ENCODE assay signal across 25 cellular contexts in genomic region chr7:51014811-51015210, GRCh38.
"Had no signal": no experiment of that assay in that cellular context is flagged by ENCODE, and none has a peak within 500 bp of the region (broad histone marks: within the 10 kb centered on the region; RNA-seq: fewer than 3 reads in every experiment).

No MANE protein-coding gene starts in this region.

- H3K4me3 ChIP-seq: gastrocnemius medialis, hepatocyte, mucosa of descending colon, pancreas, prostate gland, sigmoid colon, SJSA1, tibial nerve had no signal

- H3K27me3 ChIP-seq: gastrocnemius medialis, hepatocyte, pancreas, sigmoid colon, SJSA1, tibial nerve had no signal

- H3K36me3 Mint-ChIP-seq: activated naive CD4-positive, alpha-beta T cell treated with anti-CD3 and anti-CD28 coated beads, Interleukin-2, amount 50 U/mL, for 72 hours; natural killer cell treated with Interleukin-12 subunit alpha and Interleukin-12 subunit beta and Interleukin-15 and Interleukin-18, amount 100 ng/mL, for 72 hours had no signal

- H3K27ac Mint-ChIP-seq: activated CD4-positive, alpha-beta T cell treated with anti-CD3 and anti-CD28 coated beads, Interleukin-2, amount 10 ng/mL, durations not matched to agents 7 days and 5 days; activated naive CD4-positive, alpha-beta T cell treated with anti-CD3 and anti-CD28 coated beads, Interleukin-2, amount 50 U/mL, for 72 hours; activated T-helper 17 cell treated with anti-CD3 and anti-CD28 coated beads, Interleukin-2, amount 50 U/mL, for 72 hours; natural killer cell treated with Interleukin-12 subunit alpha and Interleukin-12 subunit beta and Interleukin-15 and Interleukin-18, amount 100 ng/mL, for 72 hours had no signal

- H3K27me3 Mint-ChIP-seq: activated CD4-positive, alpha-beta T cell treated with anti-CD3 and anti-CD28 coated beads, Interleukin-2, amount 10 ng/mL, durations not matched to agents 7 days and 5 days; natural killer cell treated with Interleukin-12 subunit alpha and Interleukin-12 subunit beta and Interleukin-15 and Interleukin-18, amount 100 ng/mL, for 72 hours had no signal

- FAIRE-seq: bronchial epithelial cell, colon, keratinocyte, pancreas, small intestine had no signal

- DNase-seq: activated CD4-positive, alpha-beta T cell treated with anti-CD3 and anti-CD28 coated beads, Interleukin-2, amount 10 ng/mL, durations not matched to agents 7 days and 5 days; activated CD4-positive, CD25-positive, alpha-beta regulatory T cell treated with anti-CD3 and anti-CD28 coated beads, Interleukin-2, amount 50 U/mL, for 72 hours; activated gamma-delta T cell treated with Interleukin-2 at 50 U/mL for 16 hours; activated T-cell treated with anti-CD3 and anti-CD28 coated beads, Interleukin-2, amount 50 U/mL, for 4 hours; effector CD8-positive, alpha-beta T cell; gastrocnemius medialis; glutamatergic neuron; mucosa of descending colon; pancreas; retina; sigmoid colon; small intestine; stimulated activated CD4-positive, alpha-beta T cell treated with anti-CD3 and anti-CD28 coated beads, Interleukin-1b, Interleukin-23, amount 100 ng/mL, for 48 hours; stimulated activated naive CD4-positive, alpha-beta T cell treated with Interleukin-2 at 50 U/mL for 16 hours; T-helper 2 cell had no signal

- ATAC-seq: activated naive CD4-positive, alpha-beta T cell treated with anti-CD3 and anti-CD28 coated beads, Interleukin-2, amount 50 U/mL, for 72 hours; activated T-cell treated with anti-CD3 and anti-CD28 coated beads, Interleukin-2, amount 50 U/mL, for 4 hours; activated T-helper 17 cell treated with anti-CD3 and anti-CD28 coated beads, Interleukin-2, amount 50 U/mL, for 72 hours; gastrocnemius medialis; mucosa of descending colon had no signal

- H3K4me1 Mint-ChIP-seq: activated T-helper 17 cell treated with anti-CD3 and anti-CD28 coated beads, Interleukin-2, amount 50 U/mL, for 72 hours had no signal

- H3K36me3 ChIP-seq: gastrocnemius medialis, pancreas, prostate gland, sigmoid colon, SJSA1, tibial nerve had no signal

- H3K9me3 Mint-ChIP-seq: activated CD4-positive, alpha-beta T cell treated with anti-CD3 and anti-CD28 coated beads, Interleukin-2, amount 10 ng/mL, durations not matched to agents 7 days and 5 days; activated T-cell treated with anti-CD3 and anti-CD28 coated beads, Interleukin-2, amount 50 U/mL, for 4 hours; activated T-helper 17 cell treated with anti-CD3 and anti-CD28 coated beads, Interleukin-2, amount 50 U/mL, for 72 hours had no signal

- H3K27ac ChIP-seq: gastrocnemius medialis, hepatocyte, pancreas, prostate gland, sigmoid colon, SJSA1, tibial nerve had no signal

- H3K4me3 Mint-ChIP-seq: activated CD4-positive, alpha-beta T cell treated with anti-CD3 and anti-CD28 coated beads, Interleukin-2, amount 10 ng/mL, durations not matched to agents 7 days and 5 days; activated T-cell treated with anti-CD3 and anti-CD28 coated beads, Interleukin-2, amount 50 U/mL, for 4 hours; activated T-helper 17 cell treated with anti-CD3 and anti-CD28 coated beads, Interleukin-2, amount 50 U/mL, for 72 hours; natural killer cell treated with Interleukin-12 subunit alpha and Interleukin-12 subunit beta and Interleukin-15 and Interleukin-18, amount 100 ng/mL, for 72 hours had no signal

- H3K9me3 ChIP-seq: gastrocnemius medialis, mucosa of descending colon, pancreas, prostate gland, sigmoid colon, SJSA1, tibial nerve had no signal

- H3K4me1 ChIP-seq: gastrocnemius medialis, prostate gland, SJSA1 had no signal
